Comparison of ENCODE assay signal across 10 cellular contexts in genomic region chr1:89906088-89906487, GRCh38.
DNase-seq lines count a peak whose midpoint lies in the region; ATAC-seq and TF ChIP-seq lines count a peak whose summit lies in the region.
"Had no signal": no experiment of that assay in that cellular context is flagged by ENCODE, and none has a peak within 500 bp of the region (broad histone marks: within the 10 kb centered on the region; RNA-seq: fewer than 3 reads in every experiment).

No MANE protein-coding gene starts in this region.

- intact Hi-C loops in spleen (cut with DNase I; ENCODE audit: low total_unique reads) = no loop called here

- H3K4me1 Mint-ChIP-seq in activated T-cell treated with anti-CD3 and anti-CD28 coated beads, Interleukin-2, amount 50 U/mL, for 24 hours (ENCODE audit: low read depth) = peaks cover 74% of the 10 kb centered on the region

- H3K4me1 ChIP-seq in fibroblast of lung (ENCODE audit: control insufficient read depth, extremely low read depth, insufficient read depth, low read length) (peaks cover 47% of the 10 kb centered on the region), spleen (peaks cover 22 to 94% (median 54%) of the 10 kb centered on the region in 6 donors)

- H3K36me3 ChIP-seq in fibroblast of lung (ENCODE audit: control insufficient read depth, insufficient read depth, low read length) (no peaks in the 10 kb centered on the region), spleen (peaks cover 0 to 14% (median 0%) of the 10 kb centered on the region in 6 donors), MG63 (peaks cover 6% of the 10 kb centered on the region)

- peaks cover 55% of the 10 kb centered on the region for H3K36me3 Mint-ChIP-seq in activated T-cell treated with anti-CD3 and anti-CD28 coated beads, Interleukin-2, amount 50 U/mL, for 24 hours (ENCODE audit: low read depth)

- no peak for DNase-seq in activated T-cell treated with anti-CD3 and anti-CD28 coated beads, Interleukin-2, amount 50 U/mL, for 24 hours
- DNase-seq in activated T-cell treated with anti-CD3 and anti-CD28 coated beads, Interleukin-2, amount 50 U/mL, for 1 hour = no peak
- DNase-seq in RWPE1 (ENCODE audit: low spot score) (no peak), fibroblast of lung (ENCODE audit: low read depth in 2 of 2) (no peak), spleen (no peak), MG63 (no peak), pons (ENCODE audit: low spot score) (no peak)
- DNase-seq: NCI-H2029 treated with DMSO at 0.1 percent for 48 hours; stimulated activated CD4-positive, alpha-beta T cell treated with anti-CD3 and anti-CD28 coated beads, Interleukin-4, amount 100 ng/mL, for 1 hour had no signal

- TF ChIP-seq CTCF in RWPE1 (conservative IDR thresholded peaks at IDR 0.05; ENCODE audit: low read depth) (no peak), fibroblast of lung (conservative IDR thresholded peaks at IDR 0.05 in 1 of 2, IDR thresholded peaks at IDR 0.05 in 1 of 2; ENCODE audit: low read depth in 1 of 2, low read length in 2 of 2) (no peak), spleen (IDR thresholded peaks at IDR 0.05 in 8 of 11, conservative IDR thresholded peaks at IDR 0.05 in 3 of 11) (no peak)

- H3K9me3 ChIP-seq in fibroblast of lung (ENCODE audit: control insufficient read depth, insufficient read depth, low read depth, low read length) = no peaks in the 10 kb centered on the region
- no peaks in the 10 kb centered on the region for H3K9me3 ChIP-seq in spleen
- no peaks in the 10 kb centered on the region for H3K9me3 ChIP-seq in MG63

- peak overlapping the region; percentile 79 for H3K27ac Mint-ChIP-seq in activated T-cell treated with anti-CD3 and anti-CD28 coated beads, Interleukin-2, amount 50 U/mL, for 24 hours

- H3K9me3 Mint-ChIP-seq in activated T-cell treated with anti-CD3 and anti-CD28 coated beads, Interleukin-2, amount 50 U/mL, for 24 hours = no peaks in the 10 kb centered on the region

- no peaks in the 10 kb centered on the region for H3K27me3 Mint-ChIP-seq in activated T-cell treated with anti-CD3 and anti-CD28 coated beads, Interleukin-2, amount 50 U/mL, for 24 hours

- H3K4me3 Mint-ChIP-seq in activated T-cell treated with anti-CD3 and anti-CD28 coated beads, Interleukin-2, amount 50 U/mL, for 24 hours = no peak overlapping the region

- H3K27ac ChIP-seq in RWPE1 (peak overlapping the region; percentile 69), fibroblast of lung (ENCODE audit: insufficient read depth, low read length) (peak overlapping the region; percentile 62), spleen (peak overlapping the region in 6 of 8 donors; percentile 27 to 79 (median 53))

- no peaks in the 10 kb centered on the region for H3K79me2 ChIP-seq in fibroblast of lung (ENCODE audit: control insufficient read depth, insufficient read depth, low read length)

- H3K4me3 ChIP-seq in fibroblast of lung (replicated peaks in 1 of 4; ENCODE audit: control extremely low read depth in 1 of 4, insufficient read depth in 1 of 4, low read depth in 3 of 4, low read length in 4 of 4) (no peak overlapping the region), spleen (no peak overlapping the region), MG63 (no peak overlapping the region)

- POLR2A ChIA-PET in RWPE1 (lab: Yijun Ruan, JAX; ENCODE audit: low non-redundant PET) = no interaction called here

- no peak overlapping the region for H3K9ac ChIP-seq in fibroblast of lung (ENCODE audit: insufficient read depth, low read length)

- no peak for TF ChIP-seq POLR2A in spleen (IDR thresholded peaks at IDR 0.05)

- H3K27me3 ChIP-seq in fibroblast of lung (ENCODE audit: control insufficient read depth, insufficient read depth, low read length) (no peaks in the 10 kb centered on the region), spleen (replicated peaks in 1 of 7) (no peaks in the 10 kb centered on the region), MG63 (no peaks in the 10 kb centered on the region)

- no peak for ATAC-seq in HG03354 (IDR thresholded peaks at IDR 0.05; ENCODE audit: poor library complexity, severe bottlenecking, unreplicated experiment)

- CTCF ChIA-PET in RWPE1 (lab: Yijun Ruan, JAX) = interaction anchor here (0.5 to 0.6 kb wide), 2 partner anchors 17 to 89 kb away, joined by 3 read pairs; no protein-coding TSS in a partner anchor

- H4K20me1 ChIP-seq in fibroblast of lung (ENCODE audit: control insufficient read depth, extremely low read depth, insufficient read depth, low read length) = no peaks in the 10 kb centered on the region

- H3K4me2 ChIP-seq in fibroblast of lung (ENCODE audit: extremely low read depth, insufficient read depth, low read length) = no peak overlapping the region

- no peak overlapping the region for H2AFZ ChIP-seq in fibroblast of lung (ENCODE audit: low read length)

- 82 to 97% (median 93%) methylated on average over 5 of the region's 5 CpGs for WGBS in spleen, 5 donors
